Comparison of ENCODE assay signal across 1 cellular context in the genomic region with DNA sequence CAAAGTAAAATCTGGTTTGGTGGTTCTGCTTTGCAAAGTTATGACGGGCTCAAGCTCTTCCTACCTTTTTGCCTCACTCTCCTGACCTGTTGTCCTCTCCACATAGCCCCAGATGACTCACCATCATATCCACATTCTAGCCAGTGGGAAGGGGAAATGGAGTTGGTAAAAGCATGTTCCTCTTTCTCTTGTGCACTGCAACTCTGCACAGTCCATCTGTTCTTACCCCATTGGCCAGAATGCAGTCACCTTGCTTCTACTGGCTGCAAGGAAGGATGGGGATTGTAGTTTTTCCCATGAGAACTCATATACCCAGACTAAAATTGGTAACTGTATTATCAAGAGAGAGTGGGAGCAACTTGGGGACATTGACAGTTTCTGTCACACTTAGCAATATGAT.
TF ChIP-seq lines count a peak whose summit lies in the region.

No MANE protein-coding gene starts in this region.

TF ChIP-seq in IMR-90, 13 proteins besides CTCF, POLR2A, EP300 and RAD21:
- TF ChIP-seq CEBPB (IDR thresholded peaks at IDR 0.05; ENCODE audit: low read depth, low read length) (no peak), MXI1 (IDR thresholded peaks at IDR 0.05; ENCODE audit: borderline replicate concordance, low read depth, low read length) (no peak), BHLHE40 (IDR thresholded peaks at IDR 0.05; ENCODE audit: low read depth, low read length) (no peak)
